Comparison of ENCODE assay signal across 14 cellular contexts in genomic region chr19:47509170-47509847, GRCh38. TPM values are rescaled to one million over a fixed set of nuclear protein-coding genes. Genes with fewer than 3 reads are reported as not detected.
DNase-seq lines count a peak whose midpoint lies in the region; ATAC-seq and TF ChIP-seq lines count a peak whose summit lies in the region.
"Had no signal": no experiment of that assay in that cellular context is flagged by ENCODE, and none has a peak within 500 bp of the region (broad histone marks: within the 10 kb centered on the region; RNA-seq: fewer than 3 reads in every experiment).

No MANE protein-coding gene starts in this region.

- H3K9me3 ChIP-seq in upper lobe of right lung = no peaks in the 10 kb centered on the region
- H3K9me3 ChIP-seq: MG63 had no signal

- DNase-seq in activated naive CD4-positive, alpha-beta T cell treated with anti-CD3 and anti-CD28 coated beads, Interleukin-2, amount 50 U/mL, for 72 hours (ENCODE audit: low spot score in 2 of 2) = no peak
- no peak for DNase-seq in activated naive CD4-positive, alpha-beta T cell treated with Interleukin-2 at 50 U/mL for 16 hours
- peak; percentile 80 for DNase-seq in cerebellar cortex (ENCODE audit: low spot score)
- DNase-seq in neural crest cell (ENCODE audit: low read depth, low spot score) = no peak
- no peak for DNase-seq in upper lobe of right lung
- DNase-seq in DMS153 treated with DMSO at 0.1 percent for 48 hours (lab: John Stamatoyannopoulos, UW; ENCODE audit: unreplicated experiment) = no peak
- DNase-seq in H7 = no peak
- no peak for DNase-seq in COR-L47 (lab: John Stamatoyannopoulos, UW)
- DNase-seq: ACHN; activated naive CD4-positive, alpha-beta T cell treated with anti-CD3 and anti-CD28 coated beads for 36 hours; immature natural killer cell had no signal

- peaks cover 16% of the 10 kb centered on the region for H3K36me3 ChIP-seq in upper lobe of right lung
- no peaks in the 10 kb centered on the region; the same call in 1 of the 2 replicates for H3K36me3 ChIP-seq in H7 (replicated peaks; ENCODE audit: control insufficient read depth, insufficient read depth, low read length)

- no peaks in the 10 kb centered on the region for H3K9me3 Mint-ChIP-seq in activated naive CD4-positive, alpha-beta T cell treated with anti-CD3 and anti-CD28 coated beads, Interleukin-2, amount 50 U/mL, for 72 hours
- no peaks in the 10 kb centered on the region for H3K9me3 Mint-ChIP-seq in neural crest cell
- H3K9me3 Mint-ChIP-seq: activated naive CD4-positive, alpha-beta T cell treated with anti-CD3 and anti-CD28 coated beads for 36 hours; immature natural killer cell; stimulated activated naive CD8-positive, alpha-beta T cell treated with anti-CD3 and anti-CD28 coated beads, Interleukin-15, Interleukin-2, amounts not matched to agents 100 ng/mL and 50 ng/mL, for 24 hours had no signal

- H3K27me3 ChIP-seq in upper lobe of right lung (no peaks in the 10 kb centered on the region), H7 (ENCODE audit: control insufficient read depth, insufficient read depth, low read length) (no peaks in the 10 kb centered on the region)
- H3K27me3 ChIP-seq: MG63 had no signal

- H3K36me3 Mint-ChIP-seq in activated naive CD4-positive, alpha-beta T cell treated with anti-CD3 and anti-CD28 coated beads, Interleukin-2, amount 50 U/mL, for 72 hours = peaks cover 3 to 4% of the 10 kb centered on the region in 2 donors
- H3K36me3 Mint-ChIP-seq in neural crest cell (ENCODE audit: low read depth) = no peaks in the 10 kb centered on the region
- H3K36me3 Mint-ChIP-seq: immature natural killer cell had no signal

- peaks cover 20% of the 10 kb centered on the region for H3K4me1 Mint-ChIP-seq in neural crest cell

- peak overlapping the region; percentile 2 for H3K27ac ChIP-seq in upper lobe of right lung

- no peaks in the 10 kb centered on the region for H3K27me3 Mint-ChIP-seq in neural crest cell (ENCODE audit: low read depth)
- H3K27me3 Mint-ChIP-seq: stimulated activated naive CD8-positive, alpha-beta T cell treated with anti-CD3 and anti-CD28 coated beads, Interleukin-15, Interleukin-2, amounts not matched to agents 100 ng/mL and 50 ng/mL, for 24 hours had no signal

- no peak for ATAC-seq in activated naive CD4-positive, alpha-beta T cell treated with anti-CD3 and anti-CD28 coated beads, Interleukin-2, amount 50 U/mL, for 72 hours
- ATAC-seq in upper lobe of right lung = no peak

- peak overlapping the region; percentile 79 to 100 for H3K27ac Mint-ChIP-seq in activated naive CD4-positive, alpha-beta T cell treated with anti-CD3 and anti-CD28 coated beads, Interleukin-2, amount 50 U/mL, for 72 hours
- no peak overlapping the region for H3K27ac Mint-ChIP-seq in neural crest cell (ENCODE audit: unreplicated experiment)
- H3K27ac Mint-ChIP-seq: activated naive CD4-positive, alpha-beta T cell treated with anti-CD3 and anti-CD28 coated beads for 36 hours; stimulated activated naive CD8-positive, alpha-beta T cell treated with anti-CD3 and anti-CD28 coated beads, Interleukin-15, Interleukin-2, amounts not matched to agents 100 ng/mL and 50 ng/mL, for 24 hours had no signal

- H3K4me1 ChIP-seq in upper lobe of right lung = peaks cover 72% of the 10 kb centered on the region

- peak overlapping the region; percentile 56 for H3K4me3 Mint-ChIP-seq in neural crest cell
- H3K4me3 Mint-ChIP-seq: activated naive CD4-positive, alpha-beta T cell treated with anti-CD3 and anti-CD28 coated beads for 36 hours; stimulated activated naive CD8-positive, alpha-beta T cell treated with anti-CD3 and anti-CD28 coated beads, Interleukin-15, Interleukin-2, amounts not matched to agents 100 ng/mL and 50 ng/mL, for 24 hours had no signal

- TF ChIP-seq CTCF in neural crest cell (conservative IDR thresholded peaks at IDR 0.05) = no peak
- no peak for TF ChIP-seq CTCF in upper lobe of right lung (IDR thresholded peaks at IDR 0.05)

- H3K4me3 ChIP-seq in upper lobe of right lung (no peak overlapping the region), H7 (ENCODE audit: insufficient read depth, low read depth, low read length) (no peak overlapping the region)
- H3K4me3 ChIP-seq: MG63 had no signal

- intact Hi-C loops in upper lobe of right lung (cut with DNase I) = no loop called here

RNA-seq across cellular contexts. Expression of gene NAPA, which starts 5.6 kb away (rescaled TPM):
- 10 to 100 TPM; 69.7 to 78.5 TPM for total RNA-seq in activated naive CD4-positive, alpha-beta T cell treated with anti-CD3 and anti-CD28 coated beads, Interleukin-2, amount 50 U/mL, for 72 hours
- total RNA-seq in neural crest cell (67.2 and 69.2 TPM in 2 replicates), upper lobe of right lung (134 TPM)
- total RNA-seq in H7 (2014; rRNA removed; shearing (Covaris generic)) = 82.1 and 98.3 TPM in 2 replicates

RNA-seq across cellular contexts. Expression of gene KPTN, which starts 25.3 kb away (rescaled TPM):
- 10 to 100 TPM; 15.3 to 24.8 TPM for total RNA-seq in activated naive CD4-positive, alpha-beta T cell treated with anti-CD3 and anti-CD28 coated beads, Interleukin-2, amount 50 U/mL, for 72 hours
- 30.0 and 30.2 TPM in 2 replicates for total RNA-seq in neural crest cell
- total RNA-seq in upper lobe of right lung = 9.3 TPM
- 9.9 and 10.5 TPM in 2 replicates for total RNA-seq in H7 (2014; rRNA removed; shearing (Covaris generic))

RNA-seq across cellular contexts. Expression of gene SLC8A2, which starts 37.6 kb away (rescaled TPM):
- under 1 TPM; 0.11 to 0.41 TPM for total RNA-seq in activated naive CD4-positive, alpha-beta T cell treated with anti-CD3 and anti-CD28 coated beads, Interleukin-2, amount 50 U/mL, for 72 hours
- 0.61 and 0.70 TPM in 2 replicates for total RNA-seq in neural crest cell
- 0.23 TPM for total RNA-seq in upper lobe of right lung
- 6.7 and 10.3 TPM in 2 replicates for total RNA-seq in H7 (2014; rRNA removed; shearing (Covaris generic))
- total RNA-seq: activated naive CD4-positive, alpha-beta T cell treated with anti-CD3 and anti-CD28 coated beads for 36 hours; fibroblast of villous mesenchyme had no signal
